8 cellular contexts compared by ENCODE assay signal in genomic region chr17:34361478-34362061, GRCh38. TPM values are rescaled to one million over a fixed set of nuclear protein-coding genes. Genes with fewer than 3 reads are reported as not detected.
DNase-seq lines count a peak whose midpoint lies in the region; ATAC-seq and TF ChIP-seq lines count a peak whose summit lies in the region.

No MANE protein-coding gene starts in this region.

- peak; percentile 68 for DNase-seq in GM12864 (ENCODE audit: low read depth)
- peak; percentile 87 for DNase-seq in NCI-H524 treated with DMSO at 0.1 percent for 48 hours (lab: John Stamatoyannopoulos, UW)
- DNase-seq in activated CD4-positive, alpha-beta T cell treated with anti-CD3 and anti-CD28 coated beads, Interleukin-2, amount 50 U/mL, for 4 hours, result peak; percentile 27 to 32
- DNase-seq in effector memory CD4-positive, alpha-beta T cell, result peak in 2 of 3 donors; percentile 4 to 18
- DNase-seq in lung microvascular endothelial cell (ENCODE audit: low read depth in 2 of 2), result peak; percentile 91 to 95
- DNase-seq in stimulated activated CD8-positive, alpha-beta memory T cell treated with anti-CD3 and anti-CD28 coated beads, Interleukin-15, amount 100 ng/mL, for 24 hours (ENCODE audit: low read depth), result peak; percentile 33

- ATAC-seq in HG03469 (IDR thresholded peaks at IDR 0.05; ENCODE audit: unreplicated experiment) (peak; percentile 72), GM18858 (IDR thresholded peaks at IDR 0.05; ENCODE audit: unreplicated experiment) (no peak)

- no peaks in the 10 kb centered on the region for H3K36me3 ChIP-seq in effector memory CD4-positive, alpha-beta T cell (ENCODE audit: control insufficient read depth, insufficient read depth, low read length)

- H3K27me3 ChIP-seq in effector memory CD4-positive, alpha-beta T cell (replicated peaks; ENCODE audit: control insufficient read depth, insufficient read depth, low read length, poor library complexity, severe bottlenecking), result no peaks in the 10 kb centered on the region

- H3K4me3 ChIP-seq in GM12864 (ENCODE audit: low read depth, low read length), result no peak overlapping the region
- no peak overlapping the region for H3K4me3 ChIP-seq in effector memory CD4-positive, alpha-beta T cell (ENCODE audit: insufficient read depth, low read depth, low read length, poor library complexity, severe bottlenecking)

- peak; percentile 100 for TF ChIP-seq CTCF in GM12864 (IDR thresholded peaks at IDR 0.05; ENCODE audit: low read depth, low read length, missing control alignments)

- no peaks in the 10 kb centered on the region for H3K4me1 ChIP-seq in effector memory CD4-positive, alpha-beta T cell (ENCODE audit: control insufficient read depth, insufficient read depth, low read length, poor library complexity, severe bottlenecking)

- H3K9me3 ChIP-seq in effector memory CD4-positive, alpha-beta T cell (ENCODE audit: control insufficient read depth, low read length), result no peaks in the 10 kb centered on the region

- H3K27ac ChIP-seq in effector memory CD4-positive, alpha-beta T cell (ENCODE audit: insufficient read depth, low read length, poor library complexity, severe bottlenecking), result no peak overlapping the region

RNA-seq across cellular contexts. Expression of gene CCL1, which starts 1.5 kb away (rescaled TPM):
- not detected in 2 replicates for total RNA-seq in lung microvascular endothelial cell

RNA-seq across cellular contexts. Expression of gene CCL13, which starts 5.3 kb away (rescaled TPM):
- total RNA-seq in lung microvascular endothelial cell, result not detected in 2 replicates

RNA-seq across cellular contexts. Expression of gene CCL8, which starts 42.3 kb away (rescaled TPM):
- total RNA-seq in lung microvascular endothelial cell, result not detected in 2 replicates

Comparison
In these comparisons a context has a peak if more than half of its experiments do, and no peak if none do; other contexts are left out.
1. DNase-seq: peak in every context shown above with its lines; median percentile 93 in lung microvascular endothelial cell; 87 in NCI-H524 treated with DMSO at 0.1 percent for 48 hours; 68 in GM12864; 33 in stimulated activated CD8-positive, alpha-beta memory T cell treated with anti-CD3 and anti-CD28 coated beads, Interleukin-15, amount 100 ng/mL, for 24 hours; 30 in activated CD4-positive, alpha-beta T cell treated with anti-CD3 and anti-CD28 coated beads, Interleukin-2, amount 50 U/mL, for 4 hours; 11 in effector memory CD4-positive, alpha-beta T cell.